8 cellular contexts compared by ENCODE assay signal in genomic region chr3:122577409-122578028, GRCh38. TPM values are rescaled to one million over a fixed set of nuclear protein-coding genes. Genes with fewer than 3 reads are reported as not detected.
DNase-seq lines count a peak whose midpoint lies in the region; ATAC-seq and TF ChIP-seq lines count a peak whose summit lies in the region.

PARP15 (plus strand) TSS chr3:122577650; CDS start chr3:122577668, 18 bp downstream.

- H3K9me3 Mint-ChIP-seq in GM23338 = peaks cover 14% of the 10 kb centered on the region

- ATAC-seq in GM23338 (peak; percentile 81), HG03159 (IDR thresholded peaks at IDR 0.05; ENCODE audit: unreplicated experiment) (no peak), HG03354 (IDR thresholded peaks at IDR 0.05; ENCODE audit: poor library complexity, severe bottlenecking, unreplicated experiment) (no peak)

- no peaks in the 10 kb centered on the region for H3K9me3 ChIP-seq in prostate gland

- peaks cover 7% of the 10 kb centered on the region for H3K27me3 Mint-ChIP-seq in GM23338 (ENCODE audit: insufficient read depth, low read depth, poor library complexity)

- H4K20me1 ChIP-seq in GM23338 (replicated peaks; ENCODE audit: insufficient read depth) = no peaks in the 10 kb centered on the region

- H3K4me1 Mint-ChIP-seq in GM23338 = peaks cover 21% of the 10 kb centered on the region

- H3F3A ChIP-seq in GM23338 (replicated peaks; ENCODE audit: low read depth) = no peaks in the 10 kb centered on the region

- TF ChIP-seq CTCF in GM23338 (conservative IDR thresholded peaks at IDR 0.05; ENCODE audit: low read depth in 2 of 2) (0 out of 4 replicates have a peak, but pooled peaks of 1 of the 2 experiments have one; percentile 15), fibroblast of mammary gland (conservative IDR thresholded peaks at IDR 0.05; ENCODE audit: control insufficient read depth, insufficient read depth, low read depth, low read length) (no peak), prostate gland (IDR thresholded peaks at IDR 0.05) (no peak)

- H3K79me2 ChIP-seq in GM23338 (replicated peaks; ENCODE audit: insufficient read depth) = no peaks in the 10 kb centered on the region

- H3K27ac ChIP-seq in GM23338 (ENCODE audit: low read depth) (no peak within 1 kb of the TSS), prostate gland (no peak within 1 kb of the TSS)

- peaks cover 13% of the 10 kb centered on the region for H3K36me3 Mint-ChIP-seq in GM23338 (ENCODE audit: low read depth)

- H3K4me2 ChIP-seq in GM23338 = peak within 1 kb of the TSS; percentile 78

- TF ChIP-seq POLR2A in prostate gland (IDR thresholded peaks at IDR 0.05) = no peak

- H3K9me2 ChIP-seq in GM23338 (ENCODE audit: insufficient read depth) = 0 out of 2 replicates have a peak, but pooled peaks cover 2% of the 10 kb centered on the region

- H3K4me3 Mint-ChIP-seq in GM23338 = peak within 1 kb of the TSS; percentile 81

- peak within 1 kb of the TSS; percentile 58 for H3K4me3 ChIP-seq in GM23338
- peak within 1 kb of the TSS; percentile 50 for H3K4me3 ChIP-seq in fibroblast of mammary gland (ENCODE audit: control insufficient read depth, low read depth, low read length)
- peak within 1 kb of the TSS; percentile 23 to 33 for H3K4me3 ChIP-seq in prostate gland

- 8% methylated on average over 39 of the region's 40 CpGs for WGBS in prostate gland

- H3K36me3 ChIP-seq in GM23338 (ENCODE audit: insufficient read depth) (no peaks in the 10 kb centered on the region), prostate gland (no peaks in the 10 kb centered on the region)

- H3K4me1 ChIP-seq in GM23338 (ENCODE audit: insufficient read depth) = peaks cover 4% of the 10 kb centered on the region; the same call in 1 of the 2 replicates
- no peaks in the 10 kb centered on the region for H3K4me1 ChIP-seq in prostate gland (replicated peaks)

- DNase-seq in GM23338 (ENCODE audit: low spot score) (peak; percentile 77), fibroblast of mammary gland (ENCODE audit: low read depth) (no peak), prostate gland (ENCODE audit: low spot score) (no peak), NCI-H146 treated with DMSO at 0.1 percent for 48 hours (lab: John Stamatoyannopoulos, UW; ENCODE audit: unreplicated experiment) (no peak), islet precursor cell (no peak)
- peak; percentile 80 for DNase-seq in activated CD8-positive, alpha-beta memory T cell treated with anti-CD3 and anti-CD28 coated beads for 24 hours

- H3K27me3 ChIP-seq in GM23338 (ENCODE audit: insufficient read depth) = peaks cover 25% of the 10 kb centered on the region
- no peaks in the 10 kb centered on the region for H3K27me3 ChIP-seq in prostate gland (replicated peaks; ENCODE audit: insufficient read depth)

- intact Hi-C loops in prostate gland (cut with DNase I) = no loop called here

- H3K27ac Mint-ChIP-seq in GM23338 = no peak within 1 kb of the TSS

- H2AFZ ChIP-seq in GM23338 = peak within 1 kb of the TSS; percentile 92

TF ChIP-seq in GM23338, 12 proteins besides CTCF, POLR2A, EP300 and RAD21:
- TF ChIP-seq ZNF462 (CRISPR knock-in tag; IDR thresholded peaks at IDR 0.05) = no peak
- no peak for TF ChIP-seq POLR2AphosphoS5 (IDR thresholded peaks at IDR 0.05; ENCODE audit: low read depth)
- TF ChIP-seq EZH2 (IDR thresholded peaks at IDR 0.05; ENCODE audit: low read depth, unreplicated experiment) = peak; percentile 42
- no peak for TF ChIP-seq ETS1 (IDR thresholded peaks at IDR 0.05)

RNA-seq across cellular contexts. Expression of gene PARP15, which starts in this region (rescaled TPM):
- total RNA-seq in GM23338 (2014; rRNA removed; shearing (Covaris generic)) = 0.12 and 0.87 TPM in 2 replicates
- 0.17 and 0.39 TPM in 2 replicates for polyA plus RNA-seq in GM23338 (2016; fragmentation: Nextera tagmentation; extraction: Ambion mirVana)
- 1 to 10 TPM in 1 of 2 donors, under 1 TPM in 1; 0.23 to 2.7 TPM for total RNA-seq in prostate gland

Comparison
In these comparisons a context has a peak if more than half of its experiments do, and no peak if none do; other contexts are left out.
1. Peak in DNase-seq, ATAC-seq, H3K4me3 ChIP-seq and H3K4me2 ChIP-seq in GM23338; RNA of the gene not detected or under 1 TPM.